Comparison of ENCODE assay signal across 2 cellular contexts in genomic region chr6:159104163-159104885, GRCh38.
TF ChIP-seq lines count a peak whose summit lies in the region.

No MANE protein-coding gene starts in this region.

TF ChIP-seq in HEK293T, 16 proteins besides CTCF, POLR2A, EP300 and RAD21 (continued from another document):
- no peak for TF ChIP-seq L3MBTL2 (conservative IDR thresholded peaks at IDR 0.05)
TF ChIP-seq in HEK293T: peak in this region for 0.

TF ChIP-seq in K562, 482 proteins besides CTCF, POLR2A, EP300 and RAD21 (continued from another document and continues in another):
- TF ChIP-seq, protein P1, sequence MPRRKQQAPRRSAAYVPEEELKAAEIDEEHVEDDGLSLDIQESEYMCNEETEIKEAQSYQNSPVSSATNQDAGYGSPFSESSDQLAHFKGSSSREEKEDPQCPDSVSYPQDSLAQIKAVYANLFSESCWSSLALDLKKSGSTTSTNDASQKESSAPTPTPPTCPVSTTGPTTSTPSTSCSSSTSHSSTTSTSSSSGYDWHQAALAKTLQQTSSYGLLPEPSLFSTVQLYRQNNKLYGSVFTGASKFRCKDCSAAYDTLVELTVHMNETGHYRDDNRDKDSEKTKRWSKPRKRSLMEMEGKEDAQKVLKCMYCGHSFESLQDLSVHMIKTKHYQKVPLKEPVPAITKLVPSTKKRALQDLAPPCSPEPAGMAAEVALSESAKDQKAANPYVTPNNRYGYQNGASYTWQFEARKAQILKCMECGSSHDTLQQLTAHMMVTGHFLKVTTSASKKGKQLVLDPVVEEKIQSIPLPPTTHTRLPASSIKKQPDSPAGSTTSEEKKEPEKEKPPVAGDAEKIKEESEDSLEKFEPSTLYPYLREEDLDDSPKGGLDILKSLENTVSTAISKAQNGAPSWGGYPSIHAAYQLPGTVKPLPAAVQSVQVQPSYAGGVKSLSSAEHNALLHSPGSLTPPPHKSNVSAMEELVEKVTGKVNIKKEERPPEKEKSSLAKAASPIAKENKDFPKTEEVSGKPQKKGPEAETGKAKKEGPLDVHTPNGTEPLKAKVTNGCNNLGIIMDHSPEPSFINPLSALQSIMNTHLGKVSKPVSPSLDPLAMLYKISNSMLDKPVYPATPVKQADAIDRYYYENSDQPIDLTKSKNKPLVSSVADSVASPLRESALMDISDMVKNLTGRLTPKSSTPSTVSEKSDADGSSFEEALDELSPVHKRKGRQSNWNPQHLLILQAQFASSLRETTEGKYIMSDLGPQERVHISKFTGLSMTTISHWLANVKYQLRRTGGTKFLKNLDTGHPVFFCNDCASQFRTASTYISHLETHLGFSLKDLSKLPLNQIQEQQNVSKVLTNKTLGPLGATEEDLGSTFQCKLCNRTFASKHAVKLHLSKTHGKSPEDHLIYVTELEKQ (CRISPR knock-in tag; IDR thresholded peaks at IDR 0.05), result no peak
- TF ChIP-seq SMARCC2 (IDR thresholded peaks at IDR 0.05; ENCODE audit: low read depth), result no peak
- TF ChIP-seq ATF7 (IDR thresholded peaks at IDR 0.05), result no peak
- TF ChIP-seq RBM22 (IDR thresholded peaks at IDR 0.05; ENCODE audit: low read depth, low read length, poor library complexity, severe bottlenecking), result no peak
- TF ChIP-seq RFX7 (CRISPR knock-in tag; IDR thresholded peaks at IDR 0.05), result no peak
- TF ChIP-seq THAP7 (CRISPR knock-in tag; IDR thresholded peaks at IDR 0.05), result no peak
- no peak for TF ChIP-seq TAF15 (IDR thresholded peaks at IDR 0.05; ENCODE audit: low read depth, low read length)
- TF ChIP-seq ZNF695 (CRISPR knock-in tag; IDR thresholded peaks at IDR 0.05), result no peak
- TF ChIP-seq, protein P2, sequence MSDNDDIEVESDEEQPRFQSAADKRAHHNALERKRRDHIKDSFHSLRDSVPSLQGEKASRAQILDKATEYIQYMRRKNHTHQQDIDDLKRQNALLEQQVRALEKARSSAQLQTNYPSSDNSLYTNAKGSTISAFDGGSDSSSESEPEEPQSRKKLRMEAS (CRISPR knock-in tag; IDR thresholded peaks at IDR 0.05), result no peak
- TF ChIP-seq SOX6 (IDR thresholded peaks at IDR 0.05), result 0 out of 2 replicates have a peak, but pooled peaks have one; percentile 24
- TF ChIP-seq CTBP1 (IDR thresholded peaks at IDR 0.05; ENCODE audit: borderline replicate concordance), result peak; percentile 51; the same call in 1 of the 2 replicates
- TF ChIP-seq, protein P3, sequence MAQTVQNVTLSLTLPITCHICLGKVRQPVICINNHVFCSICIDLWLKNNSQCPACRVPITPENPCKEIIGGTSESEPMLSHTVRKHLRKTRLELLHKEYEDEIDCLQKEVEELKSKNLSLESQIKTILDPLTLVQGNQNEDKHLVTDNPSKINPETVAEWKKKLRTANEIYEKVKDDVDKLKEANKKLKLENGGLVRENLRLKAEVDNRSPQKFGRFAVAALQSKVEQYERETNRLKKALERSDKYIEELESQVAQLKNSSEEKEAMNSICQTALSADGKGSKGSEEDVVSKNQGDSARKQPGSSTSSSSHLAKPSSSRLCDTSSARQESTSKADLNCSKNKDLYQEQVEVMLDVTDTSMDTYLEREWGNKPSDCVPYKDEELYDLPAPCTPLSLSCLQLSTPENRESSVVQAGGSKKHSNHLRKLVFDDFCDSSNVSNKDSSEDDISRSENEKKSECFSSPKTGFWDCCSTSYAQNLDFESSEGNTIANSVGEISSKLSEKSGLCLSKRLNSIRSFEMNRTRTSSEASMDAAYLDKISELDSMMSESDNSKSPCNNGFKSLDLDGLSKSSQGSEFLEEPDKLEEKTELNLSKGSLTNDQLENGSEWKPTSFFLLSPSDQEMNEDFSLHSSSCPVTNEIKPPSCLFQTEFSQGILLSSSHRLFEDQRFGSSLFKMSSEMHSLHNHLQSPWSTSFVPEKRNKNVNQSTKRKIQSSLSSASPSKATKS (CRISPR knock-in tag; IDR thresholded peaks at IDR 0.05), result no peak
- no peak for TF ChIP-seq SMAD4 (CRISPR knock-in tag; conservative IDR thresholded peaks at IDR 0.05)
- TF ChIP-seq, protein P4, sequence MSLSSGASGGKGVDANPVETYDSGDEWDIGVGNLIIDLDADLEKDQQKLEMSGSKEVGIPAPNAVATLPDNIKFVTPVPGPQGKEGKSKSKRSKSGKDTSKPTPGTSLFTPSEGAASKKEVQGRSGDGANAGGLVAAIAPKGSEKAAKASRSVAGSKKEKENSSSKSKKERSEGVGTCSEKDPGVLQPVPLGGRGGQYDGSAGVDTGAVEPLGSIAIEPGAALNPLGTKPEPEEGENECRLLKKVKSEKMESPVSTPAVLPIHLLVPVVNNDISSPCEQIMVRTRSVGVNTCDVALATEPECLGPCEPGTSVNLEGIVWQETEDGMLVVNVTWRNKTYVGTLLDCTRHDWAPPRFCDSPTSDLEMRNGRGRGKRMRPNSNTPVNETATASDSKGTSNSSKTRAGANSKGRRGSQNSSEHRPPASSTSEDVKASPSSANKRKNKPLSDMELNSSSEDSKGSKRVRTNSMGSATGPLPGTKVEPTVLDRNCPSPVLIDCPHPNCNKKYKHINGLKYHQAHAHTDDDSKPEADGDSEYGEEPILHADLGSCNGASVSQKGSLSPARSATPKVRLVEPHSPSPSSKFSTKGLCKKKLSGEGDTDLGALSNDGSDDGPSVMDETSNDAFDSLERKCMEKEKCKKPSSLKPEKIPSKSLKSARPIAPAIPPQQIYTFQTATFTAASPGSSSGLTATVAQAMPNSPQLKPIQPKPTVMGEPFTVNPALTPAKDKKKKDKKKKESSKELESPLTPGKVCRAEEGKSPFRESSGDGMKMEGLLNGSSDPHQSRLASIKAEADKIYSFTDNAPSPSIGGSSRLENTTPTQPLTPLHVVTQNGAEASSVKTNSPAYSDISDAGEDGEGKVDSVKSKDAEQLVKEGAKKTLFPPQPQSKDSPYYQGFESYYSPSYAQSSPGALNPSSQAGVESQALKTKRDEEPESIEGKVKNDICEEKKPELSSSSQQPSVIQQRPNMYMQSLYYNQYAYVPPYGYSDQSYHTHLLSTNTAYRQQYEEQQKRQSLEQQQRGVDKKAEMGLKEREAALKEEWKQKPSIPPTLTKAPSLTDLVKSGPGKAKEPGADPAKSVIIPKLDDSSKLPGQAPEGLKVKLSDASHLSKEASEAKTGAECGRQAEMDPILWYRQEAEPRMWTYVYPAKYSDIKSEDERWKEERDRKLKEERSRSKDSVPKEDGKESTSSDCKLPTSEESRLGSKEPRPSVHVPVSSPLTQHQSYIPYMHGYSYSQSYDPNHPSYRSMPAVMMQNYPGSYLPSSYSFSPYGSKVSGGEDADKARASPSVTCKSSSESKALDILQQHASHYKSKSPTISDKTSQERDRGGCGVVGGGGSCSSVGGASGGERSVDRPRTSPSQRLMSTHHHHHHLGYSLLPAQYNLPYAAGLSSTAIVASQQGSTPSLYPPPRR (CRISPR knock-in tag; IDR thresholded peaks at IDR 0.05; ENCODE audit: borderline replicate concordance), result no peak
- no peak for TF ChIP-seq ZKSCAN1 (IDR thresholded peaks at IDR 0.05; ENCODE audit: low read depth, low read length)
- peak; percentile 7 for TF ChIP-seq NEUROD1 (IDR thresholded peaks at IDR 0.05; ENCODE audit: borderline replicate concordance, low read depth, low read length, partially characterized antibody)
- TF ChIP-seq ZNF24 (IDR thresholded peaks at IDR 0.05), result no peak
- TF ChIP-seq NBN (IDR thresholded peaks at IDR 0.05; ENCODE audit: low read depth), result no peak
- TF ChIP-seq POU5F1 (IDR thresholded peaks at IDR 0.05; ENCODE audit: borderline replicate concordance, low read depth, low read length, partially characterized antibody), result no peak
- peak; percentile 48; the same call in 1 of the 2 replicates for TF ChIP-seq ATF3 (IDR thresholded peaks at IDR 0.05)
- TF ChIP-seq ATF3 (CRISPR knock-in tag; conservative IDR thresholded peaks at IDR 0.05), result no peak
- no peak for TF ChIP-seq HES1 (IDR thresholded peaks at IDR 0.05; ENCODE audit: low read depth)
- no peak for TF ChIP-seq PRPF4 (IDR thresholded peaks at IDR 0.05; ENCODE audit: insufficient read depth, low read depth, low read length, poor library complexity, severe bottlenecking)
- TF ChIP-seq RAD51 (IDR thresholded peaks at IDR 0.05; ENCODE audit: borderline replicate concordance, low read depth), result no peak
- TF ChIP-seq PHB2 (IDR thresholded peaks at IDR 0.05; ENCODE audit: low read depth), result no peak
- no peak for TF ChIP-seq PHB (CRISPR knock-in tag; IDR thresholded peaks at IDR 0.05)
- peak; percentile 84; the same call in 1 of the 2 replicates for TF ChIP-seq STAG1 (CRISPR knock-in tag; IDR thresholded peaks at IDR 0.05; ENCODE audit: borderline replicate concordance)
- TF ChIP-seq ILK (tag; IDR thresholded peaks at IDR 0.05; ENCODE audit: borderline replicate concordance, low read depth), result no peak
- no peak for TF ChIP-seq JUN (IDR thresholded peaks at IDR 0.05; ENCODE audit: borderline replicate concordance, low read depth, low read length)
- no peak for TF ChIP-seq JUN (CRISPR knock-in tag; IDR thresholded peaks at IDR 0.05; ENCODE audit: borderline replicate concordance)
- peak; percentile 18; the same call in 1 of the 2 replicates for TF ChIP-seq CXXC5 (CRISPR knock-in tag; IDR thresholded peaks at IDR 0.05)
- TF ChIP-seq, protein P5, sequence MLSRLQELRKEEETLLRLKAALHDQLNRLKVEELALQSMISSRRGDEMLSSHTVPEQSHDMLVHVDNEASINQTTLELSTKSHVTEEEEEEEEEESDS (CRISPR knock-in tag; IDR thresholded peaks at IDR 0.05), result no peak
- no peak for TF ChIP-seq ZNF511 (CRISPR knock-in tag; IDR thresholded peaks at IDR 0.05)
- no peak for TF ChIP-seq NR2C2 (CRISPR knock-in tag; IDR thresholded peaks at IDR 0.05)
- TF ChIP-seq NR2C2 (tag; IDR thresholded peaks at IDR 0.05), result no peak
- TF ChIP-seq, protein P6, sequence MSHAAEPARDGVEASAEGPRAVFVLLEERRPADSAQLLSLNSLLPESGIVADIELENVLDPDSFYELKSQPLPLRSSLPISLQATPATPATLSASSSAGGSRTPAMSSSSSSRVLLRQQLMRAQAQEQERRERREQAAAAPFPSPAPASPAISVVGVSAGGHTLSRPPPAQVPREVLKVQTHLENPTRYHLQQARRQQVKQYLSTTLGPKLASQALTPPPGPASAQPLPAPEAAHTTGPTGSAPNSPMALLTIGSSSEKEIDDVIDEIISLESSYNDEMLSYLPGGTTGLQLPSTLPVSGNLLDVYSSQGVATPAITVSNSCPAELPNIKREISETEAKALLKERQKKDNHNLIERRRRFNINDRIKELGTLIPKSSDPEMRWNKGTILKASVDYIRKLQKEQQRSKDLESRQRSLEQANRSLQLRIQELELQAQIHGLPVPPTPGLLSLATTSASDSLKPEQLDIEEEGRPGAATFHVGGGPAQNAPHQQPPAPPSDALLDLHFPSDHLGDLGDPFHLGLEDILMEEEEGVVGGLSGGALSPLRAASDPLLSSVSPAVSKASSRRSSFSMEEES (CRISPR knock-in tag; IDR thresholded peaks at IDR 0.05), result no peak
- TF ChIP-seq HDAC8 (tag; IDR thresholded peaks at IDR 0.05), result no peak
- no peak for TF ChIP-seq ZBTB7A (IDR thresholded peaks at IDR 0.05; ENCODE audit: borderline replicate concordance, control insufficient read depth, low read depth, low read length)
- no peak for TF ChIP-seq SMAD2 (IDR thresholded peaks at IDR 0.05; ENCODE audit: low read depth, low read length)
- TF ChIP-seq, protein P7, sequence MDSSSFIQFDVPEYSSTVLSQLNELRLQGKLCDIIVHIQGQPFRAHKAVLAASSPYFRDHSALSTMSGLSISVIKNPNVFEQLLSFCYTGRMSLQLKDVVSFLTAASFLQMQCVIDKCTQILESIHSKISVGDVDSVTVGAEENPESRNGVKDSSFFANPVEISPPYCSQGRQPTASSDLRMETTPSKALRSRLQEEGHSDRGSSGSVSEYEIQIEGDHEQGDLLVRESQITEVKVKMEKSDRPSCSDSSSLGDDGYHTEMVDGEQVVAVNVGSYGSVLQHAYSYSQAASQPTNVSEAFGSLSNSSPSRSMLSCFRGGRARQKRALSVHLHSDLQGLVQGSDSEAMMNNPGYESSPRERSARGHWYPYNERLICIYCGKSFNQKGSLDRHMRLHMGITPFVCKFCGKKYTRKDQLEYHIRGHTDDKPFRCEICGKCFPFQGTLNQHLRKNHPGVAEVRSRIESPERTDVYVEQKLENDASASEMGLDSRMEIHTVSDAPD (CRISPR knock-in tag; IDR thresholded peaks at IDR 0.05), result no peak
- TF ChIP-seq CEBPG (CRISPR knock-in tag; IDR thresholded peaks at IDR 0.05), result 0 out of 2 replicates have a peak, but pooled peaks have one; percentile 26
- TF ChIP-seq CEBPG (tag; conservative IDR thresholded peaks at IDR 0.05 in 1 of 2, IDR thresholded peaks at IDR 0.05 in 1 of 2), result peak; percentile 36 to 47; a peak in 1 of 4 replicates
- TF ChIP-seq, protein P8, sequence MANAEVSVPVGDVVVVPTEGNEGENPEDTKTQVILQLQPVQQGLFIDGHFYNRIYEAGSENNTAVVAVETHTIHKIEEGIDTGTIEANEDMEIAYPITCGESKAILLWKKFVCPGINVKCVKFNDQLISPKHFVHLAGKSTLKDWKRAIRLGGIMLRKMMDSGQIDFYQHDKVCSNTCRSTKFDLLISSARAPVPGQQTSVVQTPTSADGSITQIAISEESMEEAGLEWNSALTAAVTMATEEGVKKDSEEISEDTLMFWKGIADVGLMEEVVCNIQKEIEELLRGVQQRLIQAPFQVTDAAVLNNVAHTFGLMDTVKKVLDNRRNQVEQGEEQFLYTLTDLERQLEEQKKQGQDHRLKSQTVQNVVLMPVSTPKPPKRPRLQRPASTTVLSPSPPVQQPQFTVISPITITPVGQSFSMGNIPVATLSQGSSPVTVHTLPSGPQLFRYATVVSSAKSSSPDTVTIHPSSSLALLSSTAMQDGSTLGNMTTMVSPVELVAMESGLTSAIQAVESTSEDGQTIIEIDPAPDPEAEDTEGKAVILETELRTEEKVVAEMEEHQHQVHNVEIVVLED (CRISPR knock-in tag; IDR thresholded peaks at IDR 0.05), result no peak
